10 cellular contexts compared by ENCODE assay signal in genomic region chr17:47987240-47987835, GRCh38. TPM values are rescaled to one million over a fixed set of nuclear protein-coding genes. Genes with fewer than 3 reads are reported as not detected.
A peak's percentile ranks its signal among the peaks of the same experiment; 100 is the strongest.
DNase-seq lines count a peak whose midpoint lies in the region; ATAC-seq and TF ChIP-seq lines count a peak whose summit lies in the region.
"Had no signal": no experiment of that assay in that cellular context is flagged by ENCODE, and none has a peak within 500 bp of the region (broad histone marks: within the 10 kb centered on the region; RNA-seq: fewer than 3 reads in every experiment).

No MANE protein-coding gene starts in this region.

- H3K4me1 ChIP-seq in mesendoderm (ENCODE audit: control insufficient read depth, low read depth, low read length): peaks cover 16% of the 10 kb centered on the region
- H3K4me1 ChIP-seq: Caco-2 had no signal

- H2AK5ac ChIP-seq in mesendoderm (ENCODE audit: low read length): no peak overlapping the region

- ATAC-seq in GM21825 (IDR thresholded peaks at IDR 0.05; ENCODE audit: unreplicated experiment) (no peak), HG03565 (IDR thresholded peaks at IDR 0.05; ENCODE audit: unreplicated experiment) (no peak)
- ATAC-seq: stimulated activated effector memory CD8-positive, alpha-beta T cell treated with anti-CD3 and anti-CD28 coated beads, Interleukin-12 subunit alpha, Interleukin-12 subunit beta, amount 100 ng/mL, for 72 hours had no signal

- no peaks in the 10 kb centered on the region for H3K27me3 ChIP-seq in mesendoderm (ENCODE audit: insufficient read depth, low read length, poor library complexity)

- H3K4me3 ChIP-seq in astrocyte of the cerebellum (ENCODE audit: low read depth, low read length) (no peak overlapping the region), mesendoderm (ENCODE audit: low read length) (no peak overlapping the region)

- whole genome bisulfite sequencing in mesendoderm (ENCODE audit: extremely low coverage, insufficient coverage, low lambda C conversion rate): no CpG with 5 or more reads among the region's 17 CpGs

- no peak overlapping the region for H3K18ac ChIP-seq in mesendoderm (ENCODE audit: low read length)

- no peak overlapping the region for H3K23ac ChIP-seq in mesendoderm (ENCODE audit: low read length)

- H2BK15ac ChIP-seq in mesendoderm (replicated peaks; ENCODE audit: low read depth): no peak overlapping the region

- no peaks in the 10 kb centered on the region for H3K79me1 ChIP-seq in mesendoderm (ENCODE audit: low read length)

- no peaks in the 10 kb centered on the region for H3K79me2 ChIP-seq in mesendoderm (ENCODE audit: control insufficient read depth, insufficient read depth, low read length)

- H2BK5ac ChIP-seq in mesendoderm (ENCODE audit: low read length): no peak overlapping the region

- peak; percentile 3 for TF ChIP-seq CTCF in astrocyte of the cerebellum (IDR thresholded peaks at IDR 0.05; ENCODE audit: low read depth, low read length, missing control alignments)

- peak overlapping the region; percentile 44 for H3K56ac ChIP-seq in mesendoderm (ENCODE audit: low read length)

- no peak overlapping the region for H3K4me2 ChIP-seq in mesendoderm (ENCODE audit: low read length)

- H3K4ac ChIP-seq in mesendoderm (ENCODE audit: low read depth, low read length): no peak overlapping the region

- no peak overlapping the region for H3K9ac ChIP-seq in mesendoderm (ENCODE audit: low read length)

- H4K5ac ChIP-seq in mesendoderm (ENCODE audit: low read length): no peak overlapping the region

- peak; percentile 46 for DNase-seq in AG20443 (ENCODE audit: low spot score)
- DNase-seq in NCI-H1092 (lab: John Stamatoyannopoulos, UW): peak; percentile 53
- no peak for DNase-seq in astrocyte of the cerebellum (ENCODE audit: low read depth)
- peak; percentile 38 for DNase-seq in mesendoderm
- DNase-seq in NCI-H2171 treated with DMSO at 0.1 percent for 48 hours (lab: John Stamatoyannopoulos, UW): no peak
- no peak for DNase-seq in UCSD-AML1 (lab: John Stamatoyannopoulos, UW; ENCODE audit: unreplicated experiment)
- DNase-seq: Caco-2 had no signal

- no peak overlapping the region for H3K27ac ChIP-seq in mesendoderm (ENCODE audit: low read depth, low read length)

- in situ Hi-C loops in astrocyte of the cerebellum (cut with HindIII; ENCODE audit: low sequenced_read_pairs): no loop called here

- no peak overlapping the region for H2BK120ac ChIP-seq in mesendoderm (ENCODE audit: low read depth, low read length)

- no peak overlapping the region for H4K8ac ChIP-seq in mesendoderm (ENCODE audit: low read depth, low read length)

- H3K36me3 ChIP-seq in mesendoderm (ENCODE audit: control insufficient read depth, insufficient read depth, low read length): peaks cover 2% of the 10 kb centered on the region

RNA-seq across cellular contexts. Expression of gene CDK5RAP3, which starts 16.4 kb away (rescaled TPM):
- 56.8 TPM for polyA plus RNA-seq in mesendoderm (2013, experiment 1 of 2)
- 57.6 TPM for polyA plus RNA-seq in mesendoderm (2013, experiment 2 of 2)

RNA-seq across cellular contexts. Expression of gene PRR15L, which starts 29.7 kb away (rescaled TPM):
- 0.03 TPM for polyA plus RNA-seq in mesendoderm (2013, experiment 1 of 2)
- 0.03 TPM for polyA plus RNA-seq in mesendoderm (2013, experiment 2 of 2)

RNA-seq across cellular contexts. Expression of gene PNPO, which starts 46.0 kb away (rescaled TPM):
- 2.6 TPM for polyA plus RNA-seq in mesendoderm (2013, experiment 1 of 2)
- polyA plus RNA-seq in mesendoderm (2013, experiment 2 of 2): 2.9 TPM

RNA-seq across cellular contexts. Expression of gene COPZ2, which starts 50.3 kb away (rescaled TPM):
- polyA plus RNA-seq in mesendoderm (2013, experiment 1 of 2): 0.07 TPM
- 0.08 TPM for polyA plus RNA-seq in mesendoderm (2013, experiment 2 of 2)

Comparison
In these comparisons a context has a peak if more than half of its experiments do, and no peak if none do; other contexts are left out.
1. DNase-seq: peak in AG20443 (single experiment), NCI-H1092 (single experiment) and mesendoderm (single experiment); none in astrocyte of the cerebellum (single experiment), NCI-H2171 treated with DMSO at 0.1 percent for 48 hours (single experiment) and UCSD-AML1 (single experiment).